In genomic region chr9:129968690-129969485, GRCh38 we compare ENCODE assay signal across 7 cellular contexts.
DNase-seq lines count a peak whose midpoint lies in the region; ATAC-seq and TF ChIP-seq lines count a peak whose summit lies in the region.

No MANE protein-coding gene starts in this region.

- POLR2A ChIA-PET in HEK293T (lab: Yijun Ruan, JAX): no interaction called here

- H3K27ac ChIP-seq in VCaP: peak overlapping the region; percentile 40; the same call in 1 of the 2 replicates

- CTCF ChIA-PET in HEK293T (lab: Yijun Ruan, JAX): no interaction called here

- DNase-seq in HEK293T (ENCODE audit: extremely low spot score): no peak
- peak; percentile 75 for DNase-seq in fibroblast of the conjunctiva (ENCODE audit: low read depth)
- DNase-seq in stimulated activated naive CD8-positive, alpha-beta T cell treated with anti-CD3 and anti-CD28 coated beads, Interleukin-15, Interleukin-2, amounts not matched to agents 100 U/mL and 50 U/mL, for 24 hours: no peak
- DNase-seq in stimulated activated CD4-positive, alpha-beta T cell treated with anti-CD3 and anti-CD28 coated beads, Interleukin-2, amount 100 ng/mL, for 24 hours: no peak
- DNase-seq in KBM-7: no peak

- in situ Hi-C loops in KBM-7 (cut with MboI; ENCODE audit: low pct_unique_long_range_greater_than_20kb, low sequenced_read_pairs): no loop called here

- TF ChIP-seq CTCF in VCaP (conservative IDR thresholded peaks at IDR 0.05): no peak

- peak; percentile 74 for ATAC-seq in stimulated activated naive CD8-positive, alpha-beta T cell treated with anti-CD3 and anti-CD28 coated beads, Interleukin-15, Interleukin-2, amounts not matched to agents 100 U/mL and 50 U/mL, for 24 hours
- no peak for ATAC-seq in HG03135 (IDR thresholded peaks at IDR 0.05; ENCODE audit: unreplicated experiment)

TF ChIP-seq in HEK293T, 16 proteins besides CTCF, POLR2A, EP300 and RAD21:
- peak; percentile 34 for TF ChIP-seq PKNOX1 (IDR thresholded peaks at IDR 0.05)
- TF ChIP-seq ZNF384 (IDR thresholded peaks at IDR 0.05): no peak
